8 cellular contexts compared by ENCODE assay signal in genomic region chr16:17211797-17212196, GRCh38.
DNase-seq lines count a peak whose midpoint lies in the region; ATAC-seq and TF ChIP-seq lines count a peak whose summit lies in the region.

No MANE protein-coding gene starts in this region.

- TF ChIP-seq POLR2A in transverse colon (IDR thresholded peaks at IDR 0.05): no peak

- H3K9me3 Mint-ChIP-seq in Calu3 (ENCODE audit: low read depth, unreplicated experiment): no peaks in the 10 kb centered on the region
- peaks cover 3% of the 10 kb centered on the region for H3K9me3 Mint-ChIP-seq in nephron progenitor cell

- H3K36me3 Mint-ChIP-seq in Calu3 (ENCODE audit: insufficient read depth, unreplicated experiment) (no peaks in the 10 kb centered on the region), nephron progenitor cell (ENCODE audit: low read depth) (peaks cover 11% of the 10 kb centered on the region)

- no peak overlapping the region for H3K4me3 ChIP-seq in Karpas-422 (ENCODE audit: low read length)
- H3K4me3 ChIP-seq in transverse colon: no peak overlapping the region

- H3K9ac ChIP-seq in Karpas-422 (ENCODE audit: low read length): no peak overlapping the region

- H3K27me3 Mint-ChIP-seq in Calu3 (ENCODE audit: unreplicated experiment) (no peaks in the 10 kb centered on the region), nephron progenitor cell (ENCODE audit: low read depth, poor library complexity) (peaks cover 3% of the 10 kb centered on the region)

- WGBS in transverse colon (ENCODE audit: low coverage in 1 of 2), 2 donors: 86 to 100% methylated on average over 2 to 4 of the region's 4 CpGs

- H3K4me3 Mint-ChIP-seq in Calu3 (ENCODE audit: low read depth, unreplicated experiment) (no peak overlapping the region), nephron progenitor cell (no peak overlapping the region)

- H3K9me2 ChIP-seq in Karpas-422 (replicated peaks; ENCODE audit: insufficient read depth, low read length): no peaks in the 10 kb centered on the region

- H3K4me2 ChIP-seq in Karpas-422 (ENCODE audit: low read depth, low read length, poor library complexity, severe bottlenecking): no peak overlapping the region

- H3K9me3 ChIP-seq in Karpas-422 (ENCODE audit: low read length) (no peaks in the 10 kb centered on the region), transverse colon (peaks cover 0 to 3% of the 10 kb centered on the region in 2 donors)

- H3K79me2 ChIP-seq in Karpas-422 (ENCODE audit: low read length): no peaks in the 10 kb centered on the region

- H2AFZ ChIP-seq in Karpas-422 (ENCODE audit: low read length): no peak overlapping the region

- CTCF ChIA-PET in Calu3 (lab: Charles Lee): interaction anchor here (0.7 to 1.4 kb wide), 4 partner anchors 39 to 256 kb away, joined by 3 to 10 read pairs (median 3); no protein-coding TSS in a partner anchor

- no TSS peak for BruUV-seq in Calu3 (replicated peaks; lab: Mats Ljungman, UMichigan)

- DNase-seq in Calu3: peak; percentile 58
- DNase-seq in Karpas-422: peak; percentile 67
- DNase-seq in activated T-cell treated with anti-CD3 and anti-CD28 coated beads for 48 hours (ENCODE audit: low read depth): peak; percentile 15
- DNase-seq in nephron progenitor cell: peak; percentile 18
- no peak for DNase-seq in transverse colon
- DNase-seq in HUDEP-2 (lab: John Stamatoyannopoulos, UW; ENCODE audit: unreplicated experiment in 76 of 76): no peak
- DNase-seq in HPDE6-E6E7 (ENCODE audit: extremely low spot score): no peak

- H3K27ac ChIP-seq in Karpas-422 (ENCODE audit: low read length) (no peak overlapping the region), transverse colon (no peak overlapping the region)

- no peaks in the 10 kb centered on the region for H3K4me1 Mint-ChIP-seq in Calu3 (ENCODE audit: low read depth, unreplicated experiment)
- peaks cover 11% of the 10 kb centered on the region for H3K4me1 Mint-ChIP-seq in nephron progenitor cell

- H3K27ac Mint-ChIP-seq in Calu3 (ENCODE audit: unreplicated experiment) (no peak overlapping the region), nephron progenitor cell (no peak overlapping the region)

- in situ Hi-C loops in transverse colon (cut with MboI; ENCODE audit: low pct_ligation_motif_present in 1 of 4, low pct_unique_long_range_greater_than_20kb in 1 of 4, low sequenced_read_pairs in 3 of 4): loop anchor here in 1 of 4 donors (25.0 kb wide), 1 partner anchor 251 kb away; the partner anchor contains the start of gene XYLT1

- intact Hi-C loops in Calu3 (cut with micrococcal nuclease; ENCODE audit: unreplicated experiment): loop anchor here (1.0 to 10.0 kb wide), 3 partner anchors 61 to 257 kb away; no protein-coding TSS in a partner anchor
- intact Hi-C loops in transverse colon (cut with DNase I; ENCODE audit: low total_unique reads): no loop called here

- no peak for ATAC-seq in GM21717 (IDR thresholded peaks at IDR 0.05; ENCODE audit: unreplicated experiment)

- H3K27me3 ChIP-seq in Karpas-422 (ENCODE audit: low read length) (no peaks in the 10 kb centered on the region), transverse colon (no peaks in the 10 kb centered on the region)

- H3K4me1 ChIP-seq in Karpas-422 (ENCODE audit: low read length) (no peaks in the 10 kb centered on the region), transverse colon (no peaks in the 10 kb centered on the region)

- H3K36me3 ChIP-seq in Karpas-422 (ENCODE audit: insufficient read depth, low read length): no peaks in the 10 kb centered on the region
- H3K36me3 ChIP-seq in transverse colon: no peaks in the 10 kb centered on the region

- TF ChIP-seq CTCF in Calu3 (IDR thresholded peaks at IDR 0.05; ENCODE audit: unreplicated experiment) (peak; percentile 68), nephron progenitor cell (IDR thresholded peaks at IDR 0.05) (peak; percentile 46), transverse colon (IDR thresholded peaks at IDR 0.05) (peak in 2 of 5 experiments; percentile 14 to 16)

- H4K20me1 ChIP-seq in Karpas-422 (ENCODE audit: insufficient read depth, low read depth, low read length): no peaks in the 10 kb centered on the region

- no peak for TF ChIP-seq EP300 in transverse colon (IDR thresholded peaks at IDR 0.05; ENCODE audit: low read depth)

Comparison
In these comparisons a context has a peak if more than half of its experiments do, and no peak if none do; other contexts are left out.
1. DNase-seq: peak in Calu3 (single experiment), Karpas-422 (single experiment), activated T-cell treated with anti-CD3 and anti-CD28 coated beads for 48 hours (single experiment) and nephron progenitor cell (single experiment); none in transverse colon (single experiment), HUDEP-2 (0 of 76) and HPDE6-E6E7 (single experiment).